Comparison of ENCODE assay signal across 22 cellular contexts in the genomic region with DNA sequence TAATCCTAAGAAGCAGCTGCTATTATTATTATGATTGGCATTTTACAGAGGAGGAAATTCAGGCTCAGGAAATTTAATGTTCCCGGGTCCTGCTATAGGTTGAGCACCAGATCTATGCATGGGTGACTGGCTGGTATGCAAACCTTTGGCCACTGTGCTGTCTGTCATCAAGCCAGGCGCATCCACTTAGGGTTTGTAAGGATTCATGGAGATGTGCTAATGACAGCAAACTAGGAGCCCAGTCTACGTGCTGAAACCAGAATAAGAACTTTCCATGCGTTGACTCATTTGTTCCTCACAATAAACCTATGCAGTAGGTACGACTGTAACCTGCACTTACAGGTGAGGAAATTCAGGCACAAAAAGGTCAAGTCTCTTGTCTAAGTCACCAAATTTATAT.
A peak's percentile ranks its signal among the peaks of the same experiment; 100 is the strongest.
DNase-seq lines count a peak whose midpoint lies in the region; ATAC-seq and FAIRE-seq lines count a peak whose summit lies in the region.
"Had no signal": no experiment of that assay in that cellular context is flagged by ENCODE, and none has a peak within 500 bp of the region (broad histone marks: within the 10 kb centered on the region; RNA-seq: fewer than 3 reads in every experiment).

No MANE protein-coding gene starts in this region.

- peaks cover 11% of the 10 kb centered on the region for H3K4me1 Mint-ChIP-seq in activated T-helper 17 cell treated with anti-CD3 and anti-CD28 coated beads, Interleukin-2, amount 50 U/mL, for 72 hours

- H3K36me3 Mint-ChIP-seq in activated T-helper 17 cell treated with anti-CD3 and anti-CD28 coated beads, Interleukin-2, amount 50 U/mL, for 72 hours (ENCODE audit: low read depth) = no peaks in the 10 kb centered on the region
- H3K36me3 Mint-ChIP-seq: CD8-positive, alpha-beta memory T cell had no signal

- H3K27me3 Mint-ChIP-seq in activated T-helper 17 cell treated with anti-CD3 and anti-CD28 coated beads, Interleukin-2, amount 50 U/mL, for 72 hours = no peaks in the 10 kb centered on the region

- H3K4me1 ChIP-seq in small intestine (ENCODE audit: control insufficient read depth in 2 of 2, insufficient read depth in 1 of 2, low read depth in 1 of 2, low read length in 1 of 2) = peaks cover 0 to 4% of the 10 kb centered on the region in 2 donors

- no peaks in the 10 kb centered on the region for H3K36me3 ChIP-seq in small intestine (ENCODE audit: control insufficient read depth in 2 of 2, insufficient read depth in 2 of 2, low read length in 2 of 2)

- peak; percentile 27 for DNase-seq in NCI-H510A treated with DMSO at 0.1 percent for 48 hours (lab: John Stamatoyannopoulos, UW)
- no peak for DNase-seq in NCI-H510A (lab: John Stamatoyannopoulos, UW)
- DNase-seq in kidney glomerular epithelial cell (lab: John Stamatoyannopoulos, UW) = peak; percentile 8
- peak; percentile 15 for DNase-seq in small intestine
- DNase-seq in NCI-H748 treated with DMSO at 0.1 percent for 48 hours (lab: John Stamatoyannopoulos, UW) = no peak
- DNase-seq: 8988T; Calu3; CD8-positive, alpha-beta memory T cell; DMS153; GDM1; MM.1S; NCI-H1048; NCI-H1417 treated with DMSO at 0.1 percent for 48 hours; NCI-H187; NCI-H446; SIG-M5; SK-N-SH had no signal

- ATAC-seq in activated T-helper 17 cell treated with anti-CD3 and anti-CD28 coated beads, Interleukin-2, amount 50 U/mL, for 72 hours (replicated peaks) = peak; percentile 66
- ATAC-seq in GM18868 (IDR thresholded peaks at IDR 0.05; ENCODE audit: unreplicated experiment) (no peak), HG03045 (IDR thresholded peaks at IDR 0.05; ENCODE audit: unreplicated experiment) (no peak)

- no peaks in the 10 kb centered on the region for H3K9me3 Mint-ChIP-seq in activated T-helper 17 cell treated with anti-CD3 and anti-CD28 coated beads, Interleukin-2, amount 50 U/mL, for 72 hours
- H3K9me3 Mint-ChIP-seq: CD8-positive, alpha-beta memory T cell had no signal

- WGBS in small intestine, 3 donors = 48 to 65% (median 61%) methylated on average over 5 of the region's 5 CpGs

- H3K4me3 Mint-ChIP-seq in activated T-helper 17 cell treated with anti-CD3 and anti-CD28 coated beads, Interleukin-2, amount 50 U/mL, for 72 hours = peak overlapping the region; percentile 32
- H3K4me3 Mint-ChIP-seq: CD8-positive, alpha-beta memory T cell had no signal

- no peak overlapping the region for H3K4me3 ChIP-seq in small intestine (ENCODE audit: low read depth in 1 of 2, low read length in 2 of 2)
- H3K4me3 ChIP-seq: K562 had no signal

- H3K27ac Mint-ChIP-seq in activated T-helper 17 cell treated with anti-CD3 and anti-CD28 coated beads, Interleukin-2, amount 50 U/mL, for 72 hours = peak overlapping the region; percentile 70
- H3K27ac Mint-ChIP-seq: CD8-positive, alpha-beta memory T cell had no signal

- H3K27ac ChIP-seq in small intestine (ENCODE audit: low read depth in 1 of 2, low read length in 1 of 2) = peak overlapping the region in 1 of 2 donors; percentile 3

- H3K27me3 ChIP-seq in small intestine (ENCODE audit: control insufficient read depth in 2 of 2, insufficient read depth in 2 of 2, low read length in 2 of 2) = no peaks in the 10 kb centered on the region

- no peak for FAIRE-seq in small intestine (lab: Jason Lieb, UNC)
- FAIRE-seq: GM18507, K562 had no signal

- no peaks in the 10 kb centered on the region for H3K9me3 ChIP-seq in small intestine (ENCODE audit: control insufficient read depth, low read depth)
- H3K9me3 ChIP-seq: SK-N-SH had no signal

Comparison
In these comparisons a context has a peak if more than half of its experiments do, and no peak if none do; other contexts are left out.
1. DNase-seq: peak in NCI-H510A treated with DMSO at 0.1 percent for 48 hours (single experiment), kidney glomerular epithelial cell (single experiment) and small intestine (single experiment); none in NCI-H510A (single experiment) and NCI-H748 treated with DMSO at 0.1 percent for 48 hours (single experiment).